ENCODE assay signal across 10 cellular contexts in genomic region chr16:56558024-56558747, GRCh38.
A peak's percentile ranks its signal among the peaks of the same experiment; 100 is the strongest.
DNase-seq lines count a peak whose midpoint lies in the region; ATAC-seq and TF ChIP-seq lines count a peak whose summit lies in the region.
"Had no signal": no experiment of that assay in that cellular context is flagged by ENCODE, and none has a peak within 500 bp of the region (broad histone marks: within the 10 kb centered on the region; RNA-seq: fewer than 3 reads in every experiment).

No MANE protein-coding gene starts in this region.

- no peak for ATAC-seq in HG02759 (IDR thresholded peaks at IDR 0.05; ENCODE audit: unreplicated experiment)

- CTCF ChIA-PET in RWPE1 (lab: Yijun Ruan, JAX), result no interaction called here

- DNase-seq in 8988T (peak; percentile 57), HCEC 1CT (peak; percentile 34), RWPE1 (ENCODE audit: low spot score) (peak; percentile 94), fibroblast of pulmonary artery (ENCODE audit: low read depth) (peak; percentile 29), GM20000 (ENCODE audit: low spot score) (no peak)
- no peak for DNase-seq in central memory CD4-positive, alpha-beta T cell
- no peak for DNase-seq in stimulated activated CD4-positive, alpha-beta T cell treated with anti-CD3 and anti-CD28 coated beads, Interleukin-12 subunit alpha, Interleukin-12 subunit beta, amount 100 ng/mL, for 4 hours
- DNase-seq: CD4-positive, CD25-positive, alpha-beta regulatory T cell; NCI-H510A treated with DMSO at 0.1 percent for 48 hours had no signal

- H3K4me3 ChIP-seq in fibroblast of pulmonary artery (replicated peaks; ENCODE audit: low read depth, low read length), result no peak overlapping the region

- TF ChIP-seq CTCF in RWPE1 (conservative IDR thresholded peaks at IDR 0.05; ENCODE audit: low read depth), result no peak
- no peak for TF ChIP-seq CTCF in fibroblast of pulmonary artery (IDR thresholded peaks at IDR 0.05; ENCODE audit: low read length, missing control alignments)
- TF ChIP-seq CTCF in GM20000 (IDR thresholded peaks at IDR 0.05; ENCODE audit: extremely low read depth, missing control alignments), result no peak

- POLR2A ChIA-PET in RWPE1 (lab: Yijun Ruan, JAX; ENCODE audit: low non-redundant PET), result interaction anchor here (1.0 kb wide), 1 partner anchor 50 kb away, joined by 3 read pairs; the partner anchor contains the start of gene MT2A

- peak overlapping the region; percentile 59 for H3K27ac ChIP-seq in RWPE1

Comparison
In these comparisons a context has a peak if more than half of its experiments do, and no peak if none do; other contexts are left out.
1. DNase-seq: peak in 8988T (single experiment), HCEC 1CT (single experiment), RWPE1 (single experiment) and fibroblast of pulmonary artery (single experiment); none in central memory CD4-positive, alpha-beta T cell (single experiment), GM20000 (single experiment) and stimulated activated CD4-positive, alpha-beta T cell treated with anti-CD3 and anti-CD28 coated beads, Interleukin-12 subunit alpha, Interleukin-12 subunit beta, amount 100 ng/mL, for 4 hours (single experiment).